In genomic region chr18:10101293-10101701, GRCh38 we compare ENCODE assay signal across 14 cellular contexts.
A peak's percentile ranks its signal among the peaks of the same experiment; 100 is the strongest.
DNase-seq lines count a peak whose midpoint lies in the region; FAIRE-seq and TF ChIP-seq lines count a peak whose summit lies in the region.
"Had no signal": no experiment of that assay in that cellular context is flagged by ENCODE, and none has a peak within 500 bp of the region (broad histone marks: within the 10 kb centered on the region; RNA-seq: fewer than 3 reads in every experiment).

No MANE protein-coding gene starts in this region.

- FAIRE-seq in H54 (lab: Jason Lieb, UNC), result no peak
- FAIRE-seq: GM12892, HepG2 had no signal

- H3K27ac ChIP-seq in Peyer's patch, result no peak overlapping the region

- DNase-seq in COLO829 (ENCODE audit: low spot score), result peak; percentile 30
- peak; percentile 80 for DNase-seq in NB4 (ENCODE audit: low read depth)
- peak; percentile 94 for DNase-seq in fibroblast of gingiva (ENCODE audit: low read depth)
- DNase-seq in occipital lobe (lab: John Stamatoyannopoulos, UW), result peak; percentile 7
- no peak for DNase-seq in NAMALWA (ENCODE audit: low spot score)
- DNase-seq in H54 (ENCODE audit: insufficient read length, low spot score), result no peak
- DNase-seq in Peyer's patch, result no peak
- no peak for DNase-seq in DMS153 (lab: John Stamatoyannopoulos, UW)
- DNase-seq: CD8-positive, alpha-beta memory T cell; cerebellar nuclear complex; NCI-H2107 had no signal

- TF ChIP-seq CTCF in NB4 (IDR thresholded peaks at IDR 0.05; ENCODE audit: low read depth, low read length) (no peak), Peyer's patch (IDR thresholded peaks at IDR 0.05) (no peak)

- no peaks in the 10 kb centered on the region for H3K27me3 ChIP-seq in Peyer's patch

- no peaks in the 10 kb centered on the region for H3K9me3 ChIP-seq in Peyer's patch

- TF ChIP-seq POLR2A in NB4 (IDR thresholded peaks at IDR 0.05; ENCODE audit: extremely low read depth, insufficient read length), result no peak
- TF ChIP-seq POLR2A in H54 (IDR thresholded peaks at IDR 0.05; ENCODE audit: low read depth, low read length), result no peak
- no peak for TF ChIP-seq POLR2A in Peyer's patch (IDR thresholded peaks at IDR 0.05)

- H3K36me3 ChIP-seq in Peyer's patch, result no peaks in the 10 kb centered on the region

- H3K4me1 ChIP-seq in Peyer's patch, result no peaks in the 10 kb centered on the region

- peak overlapping the region; percentile 2 for H3K4me3 ChIP-seq in NB4 (ENCODE audit: low read depth, low read length)
- H3K4me3 ChIP-seq in Peyer's patch, result no peak overlapping the region
- H3K4me3 ChIP-seq: skin epidermis had no signal

Comparison
In these comparisons a context has a peak if more than half of its experiments do, and no peak if none do; other contexts are left out.
1. DNase-seq: peak in COLO829 (single experiment), NB4 (single experiment), fibroblast of gingiva (single experiment) and occipital lobe (single experiment); none in NAMALWA (single experiment), H54 (single experiment), Peyer's patch (0 of 3) and DMS153 (single experiment).